Comparison of ENCODE assay signal across 21 cellular contexts in the genomic region with DNA sequence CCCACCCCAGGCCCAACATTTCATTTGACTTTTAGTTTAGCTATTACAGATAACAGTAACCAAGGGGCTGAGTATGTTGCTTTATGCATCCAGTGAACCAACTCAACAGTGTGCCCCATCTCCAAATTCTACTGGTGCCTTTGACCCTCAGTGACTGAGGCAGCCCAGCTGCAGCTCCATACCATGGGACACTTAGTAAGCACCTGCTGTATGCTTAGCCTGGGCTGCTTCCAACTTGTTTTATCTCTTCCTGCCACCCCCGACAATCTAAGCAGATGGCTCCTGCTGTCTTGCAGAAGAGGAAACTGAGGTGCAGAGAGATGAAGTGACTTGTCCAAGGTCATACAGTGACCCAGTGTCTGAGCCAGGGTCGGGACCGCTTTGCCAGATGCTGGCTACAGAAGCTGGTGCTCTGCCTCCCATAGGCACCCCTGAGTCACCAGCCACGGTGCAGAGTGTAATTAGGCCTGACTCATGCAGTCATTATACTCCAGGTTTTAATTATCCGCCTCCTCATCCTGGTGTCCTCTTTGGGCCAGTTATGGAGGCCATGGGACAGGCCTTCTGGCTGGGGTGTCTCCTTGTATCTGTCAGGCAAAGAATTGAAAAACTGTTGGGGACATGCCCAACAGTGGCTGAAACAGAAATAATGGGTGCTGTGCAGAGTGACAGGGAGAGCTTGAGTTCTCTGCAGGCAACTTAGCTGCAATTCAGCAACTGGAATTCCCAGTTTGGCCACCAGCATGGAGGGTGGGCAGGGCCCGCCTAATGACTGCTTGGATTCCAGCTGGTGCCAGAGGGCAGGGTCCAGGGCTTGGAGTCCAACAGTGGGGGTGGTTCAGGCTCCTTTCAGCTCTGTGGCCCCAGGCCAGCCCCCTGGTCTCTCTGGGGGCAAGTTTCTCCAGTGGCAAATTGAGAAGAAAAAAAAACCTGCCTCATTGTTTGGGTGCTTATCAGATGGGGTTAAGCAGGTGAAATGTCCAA. TPM values are rescaled to one million over a fixed set of nuclear protein-coding genes. Genes with fewer than 3 reads are reported as not detected.
"Had no signal": no experiment of that assay in that cellular context is flagged by ENCODE, and none has a peak within 500 bp of the region (broad histone marks: within the 10 kb centered on the region; RNA-seq: fewer than 3 reads in every experiment).

No MANE protein-coding gene starts in this region.

- H3K36me3 ChIP-seq: breast epithelium, esophagus squamous epithelium, heart right ventricle, left ventricle myocardium inferior had no signal

- FAIRE-seq: endometrium, frontal cortex, keratinocyte had no signal

- H3K27ac ChIP-seq: breast epithelium, dorsolateral prefrontal cortex, heart right ventricle, left ventricle myocardium inferior, VCaP had no signal

- H3K9me3 Mint-ChIP-seq: activated CD8-positive, alpha-beta T cell treated with anti-CD3 and anti-CD28 coated beads for 36 hours; activated T-cell treated with anti-CD3 and anti-CD28 coated beads, Interleukin-2, amount 50 U/mL, for 72 hours; nephron progenitor cell; stimulated activated naive CD8-positive, alpha-beta T cell treated with anti-CD3 and anti-CD28 coated beads, Interleukin-15, Interleukin-2, amounts not matched to agents 100 ng/mL and 50 ng/mL, for 24 hours had no signal

- H3K4me1 ChIP-seq: breast epithelium, heart right ventricle, left ventricle myocardium inferior had no signal

- ATAC-seq: activated CD8-positive, alpha-beta T cell treated with anti-CD3 and anti-CD28 coated beads for 36 hours; activated T-cell treated with anti-CD3 and anti-CD28 coated beads, Interleukin-2, amount 50 U/mL, for 72 hours; heart right ventricle had no signal

- H3K4me3 ChIP-seq: breast epithelium, dorsolateral prefrontal cortex, esophagus squamous epithelium, heart right ventricle, left ventricle myocardium inferior had no signal

- H3K9me3 ChIP-seq: breast epithelium, esophagus squamous epithelium, heart right ventricle, left ventricle myocardium inferior had no signal

- H3K4me3 Mint-ChIP-seq: activated CD8-positive, alpha-beta T cell treated with anti-CD3 and anti-CD28 coated beads for 36 hours; activated T-cell treated with anti-CD3 and anti-CD28 coated beads, Interleukin-2, amount 50 U/mL, for 72 hours; nephron progenitor cell; stimulated activated naive CD8-positive, alpha-beta T cell treated with anti-CD3 and anti-CD28 coated beads, Interleukin-15, Interleukin-2, amounts not matched to agents 100 ng/mL and 50 ng/mL, for 24 hours had no signal

- H3K27ac Mint-ChIP-seq: activated CD8-positive, alpha-beta T cell treated with anti-CD3 and anti-CD28 coated beads for 36 hours; activated T-cell treated with anti-CD3 and anti-CD28 coated beads, Interleukin-2, amount 50 U/mL, for 72 hours; nephron progenitor cell; stimulated activated naive CD8-positive, alpha-beta T cell treated with anti-CD3 and anti-CD28 coated beads, Interleukin-15, Interleukin-2, amounts not matched to agents 100 ng/mL and 50 ng/mL, for 24 hours had no signal

- H3K27me3 ChIP-seq: breast epithelium had no signal

- DNase-seq: activated CD4-positive, alpha-beta T cell treated with anti-CD3 and anti-CD28 coated beads for 4 hours; activated CD8-positive, alpha-beta memory T cell treated with anti-CD3 and anti-CD28 coated beads, Interleukin-2, amount 50 U/mL, for 4 hours; activated CD8-positive, alpha-beta T cell treated with anti-CD3 and anti-CD28 coated beads for 36 hours; activated T-cell treated with anti-CD3 and anti-CD28 coated beads, Interleukin-2, amount 50 U/mL, for 72 hours; esophagus squamous epithelium; heart right ventricle; left ventricle myocardium inferior; mesenchymal stem cell; nephron progenitor cell; stimulated activated CD4-positive, alpha-beta T cell treated with anti-CD3 and anti-CD28 coated beads, Interleukin-15, amount 100 ng/mL, for 24 hours; stimulated activated CD4-positive, alpha-beta T cell treated with anti-CD3 and anti-CD28 coated beads, Interleukin-4, amount 100 ng/mL, for 24 hours; T-helper 9 cell had no signal

RNA-seq across cellular contexts. Expression of a gene that starts 8.2 kb away (rescaled TPM):
- total RNA-seq: activated CD8-positive, alpha-beta T cell treated with anti-CD3 and anti-CD28 coated beads for 36 hours; activated T-cell treated with anti-CD3 and anti-CD28 coated beads, Interleukin-2, amount 50 U/mL, for 72 hours; left ventricle myocardium inferior; renal cortical epithelial cell had no signal
- polyA plus RNA-seq: aorta, keratinocyte had no signal

RNA-seq across cellular contexts. Expression of a gene that starts 20.6 kb away (rescaled TPM):
- total RNA-seq: activated CD8-positive, alpha-beta T cell treated with anti-CD3 and anti-CD28 coated beads for 36 hours; activated T-cell treated with anti-CD3 and anti-CD28 coated beads, Interleukin-2, amount 50 U/mL, for 72 hours had no signal
- polyA plus RNA-seq: keratinocyte had no signal
